13 cellular contexts compared by ENCODE assay signal in the genomic region with DNA sequence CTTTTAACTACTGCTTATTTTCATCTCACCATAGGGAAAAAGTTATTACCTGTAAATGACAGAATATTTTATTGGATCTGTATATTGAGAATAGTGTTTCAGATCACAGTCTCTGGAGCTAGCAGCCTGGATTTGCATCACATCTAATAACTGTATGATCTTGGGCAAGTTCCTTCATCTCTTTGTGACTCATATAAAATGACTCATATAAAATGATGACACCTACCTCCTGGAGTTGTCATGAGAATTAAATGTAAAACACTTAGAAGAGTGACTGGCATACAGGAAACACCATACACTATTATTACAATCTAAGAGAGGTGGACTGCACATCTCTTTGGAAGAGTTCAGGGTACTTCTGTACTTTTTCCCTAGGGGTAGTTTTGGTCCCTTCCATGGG.
A peak's percentile ranks its signal among the peaks of the same experiment; 100 is the strongest.
DNase-seq lines count a peak whose midpoint lies in the region; ATAC-seq, FAIRE-seq and TF ChIP-seq lines count a peak whose summit lies in the region.
"Had no signal": no experiment of that assay in that cellular context is flagged by ENCODE, and none has a peak within 500 bp of the region (broad histone marks: within the 10 kb centered on the region; RNA-seq: fewer than 3 reads in every experiment).

No MANE protein-coding gene starts in this region.

- peak; percentile 94 for ATAC-seq in activated CD4-positive, alpha-beta T cell treated with anti-CD3 and anti-CD28 coated beads for 36 hours
- peak; percentile 46 for ATAC-seq in stimulated activated naive CD8-positive, alpha-beta T cell treated with anti-CD3 and anti-CD28 coated beads, Interleukin-15, Interleukin-2, amounts not matched to agents 100 U/mL and 50 U/mL, for 24 hours
- no peak for ATAC-seq in GM21786 (IDR thresholded peaks at IDR 0.05; ENCODE audit: unreplicated experiment)
- ATAC-seq: Right ventricle myocardium inferior had no signal

- peaks cover 2% of the 10 kb centered on the region for H3K4me1 Mint-ChIP-seq in activated CD4-positive, alpha-beta T cell treated with anti-CD3 and anti-CD28 coated beads for 36 hours
- no peaks in the 10 kb centered on the region for H3K4me1 Mint-ChIP-seq in activated CD4-positive, alpha-beta T cell treated with anti-CD3 and anti-CD28 coated beads, Interleukin-2, amount 10 ng/mL, durations not matched to agents 7 days and 5 days

- no peak for TF ChIP-seq CTCF in epithelial cell of proximal tubule (conservative IDR thresholded peaks at IDR 0.05; ENCODE audit: low read depth, low read length)

- H3K27ac Mint-ChIP-seq in activated CD4-positive, alpha-beta T cell treated with anti-CD3 and anti-CD28 coated beads for 36 hours = no peak overlapping the region
- H3K27ac Mint-ChIP-seq in activated CD4-positive, alpha-beta T cell treated with anti-CD3 and anti-CD28 coated beads, Interleukin-2, amount 10 ng/mL, durations not matched to agents 7 days and 5 days = no peak overlapping the region
- H3K27ac Mint-ChIP-seq: mesothelial cell of epicardium had no signal

- no peak for TF ChIP-seq POLR2A in GM12892 (IDR thresholded peaks at IDR 0.05; ENCODE audit: low read depth, low read length)

- no peaks in the 10 kb centered on the region for H3K27me3 Mint-ChIP-seq in activated CD4-positive, alpha-beta T cell treated with anti-CD3 and anti-CD28 coated beads for 36 hours
- no peaks in the 10 kb centered on the region for H3K27me3 Mint-ChIP-seq in activated CD4-positive, alpha-beta T cell treated with anti-CD3 and anti-CD28 coated beads, Interleukin-2, amount 10 ng/mL, durations not matched to agents 7 days and 5 days

- H3K4me3 Mint-ChIP-seq in activated CD4-positive, alpha-beta T cell treated with anti-CD3 and anti-CD28 coated beads for 36 hours = no peak overlapping the region
- no peak overlapping the region for H3K4me3 Mint-ChIP-seq in activated CD4-positive, alpha-beta T cell treated with anti-CD3 and anti-CD28 coated beads, Interleukin-2, amount 10 ng/mL, durations not matched to agents 7 days and 5 days
- H3K4me3 Mint-ChIP-seq: mesothelial cell of epicardium had no signal

- CTCF ChIA-PET in activated CD4-positive, alpha-beta T cell treated with anti-CD3 and anti-CD28 coated beads for 36 hours (lab: Charles Lee) = no interaction called here
- CTCF ChIA-PET in activated CD4-positive, alpha-beta T cell treated with anti-CD3 and anti-CD28 coated beads, Interleukin-2, amount 10 ng/mL, durations not matched to agents 7 days and 5 days (lab: Charles Lee) = no interaction called here

- no peak overlapping the region for H3K4me3 ChIP-seq in epithelial cell of proximal tubule (ENCODE audit: low read depth, low read length)
- H3K4me3 ChIP-seq: ascending aorta, uterus had no signal

- POLR2A ChIA-PET in activated CD4-positive, alpha-beta T cell treated with anti-CD3 and anti-CD28 coated beads for 36 hours (lab: Charles Lee) = no interaction called here
- POLR2A ChIA-PET in activated CD4-positive, alpha-beta T cell treated with anti-CD3 and anti-CD28 coated beads, Interleukin-2, amount 10 ng/mL, durations not matched to agents 7 days and 5 days (lab: Charles Lee) = no interaction called here

- FAIRE-seq in GM12892 (lab: Jason Lieb, UNC) = no peak

- peaks cover 4% of the 10 kb centered on the region for H3K9me3 Mint-ChIP-seq in activated CD4-positive, alpha-beta T cell treated with anti-CD3 and anti-CD28 coated beads for 36 hours (ENCODE audit: low read depth)
- no peaks in the 10 kb centered on the region for H3K9me3 Mint-ChIP-seq in activated CD4-positive, alpha-beta T cell treated with anti-CD3 and anti-CD28 coated beads, Interleukin-2, amount 10 ng/mL, durations not matched to agents 7 days and 5 days

- intact Hi-C loops in activated CD4-positive, alpha-beta T cell treated with anti-CD3 and anti-CD28 coated beads for 36 hours (cut with DNase I, micrococcal nuclease) = no loop called here

- no peak for DNase-seq in activated CD4-positive, alpha-beta T cell treated with anti-CD3 and anti-CD28 coated beads for 36 hours
- no peak for DNase-seq in activated CD4-positive, alpha-beta T cell treated with anti-CD3 and anti-CD28 coated beads, Interleukin-2, amount 10 ng/mL, durations not matched to agents 7 days and 5 days
- DNase-seq in NCI-H226 (peak; percentile 66), epithelial cell of proximal tubule (ENCODE audit: low read depth) (peak; percentile 23), NCI-H510A (lab: John Stamatoyannopoulos, UW) (no peak), GM12892 (ENCODE audit: insufficient read length) (no peak)
- DNase-seq in stimulated activated naive CD8-positive, alpha-beta T cell treated with anti-CD3 and anti-CD28 coated beads, Interleukin-15, Interleukin-2, amounts not matched to agents 100 U/mL and 50 U/mL, for 24 hours = no peak
- DNase-seq: effector CD8-positive, alpha-beta T cell; uterus had no signal

- no peaks in the 10 kb centered on the region for H3K36me3 Mint-ChIP-seq in activated CD4-positive, alpha-beta T cell treated with anti-CD3 and anti-CD28 coated beads for 36 hours (ENCODE audit: low read depth)
- no peaks in the 10 kb centered on the region for H3K36me3 Mint-ChIP-seq in activated CD4-positive, alpha-beta T cell treated with anti-CD3 and anti-CD28 coated beads, Interleukin-2, amount 10 ng/mL, durations not matched to agents 7 days and 5 days (ENCODE audit: low read depth)
- H3K36me3 Mint-ChIP-seq: mesothelial cell of epicardium had no signal

Comparison
In these comparisons a context has a peak if more than half of its experiments do, and no peak if none do; other contexts are left out.
1. DNase-seq: peak in NCI-H226 (single experiment) and epithelial cell of proximal tubule (single experiment); none in activated CD4-positive, alpha-beta T cell treated with anti-CD3 and anti-CD28 coated beads for 36 hours (single experiment), activated CD4-positive, alpha-beta T cell treated with anti-CD3 and anti-CD28 coated beads, Interleukin-2, amount 10 ng/mL, durations not matched to agents 7 days and 5 days (single experiment), stimulated activated naive CD8-positive, alpha-beta T cell treated with anti-CD3 and anti-CD28 coated beads, Interleukin-15, Interleukin-2, amounts not matched to agents 100 U/mL and 50 U/mL, for 24 hours (single experiment), NCI-H510A (single experiment) and GM12892 (single experiment).